In the genomic region with DNA sequence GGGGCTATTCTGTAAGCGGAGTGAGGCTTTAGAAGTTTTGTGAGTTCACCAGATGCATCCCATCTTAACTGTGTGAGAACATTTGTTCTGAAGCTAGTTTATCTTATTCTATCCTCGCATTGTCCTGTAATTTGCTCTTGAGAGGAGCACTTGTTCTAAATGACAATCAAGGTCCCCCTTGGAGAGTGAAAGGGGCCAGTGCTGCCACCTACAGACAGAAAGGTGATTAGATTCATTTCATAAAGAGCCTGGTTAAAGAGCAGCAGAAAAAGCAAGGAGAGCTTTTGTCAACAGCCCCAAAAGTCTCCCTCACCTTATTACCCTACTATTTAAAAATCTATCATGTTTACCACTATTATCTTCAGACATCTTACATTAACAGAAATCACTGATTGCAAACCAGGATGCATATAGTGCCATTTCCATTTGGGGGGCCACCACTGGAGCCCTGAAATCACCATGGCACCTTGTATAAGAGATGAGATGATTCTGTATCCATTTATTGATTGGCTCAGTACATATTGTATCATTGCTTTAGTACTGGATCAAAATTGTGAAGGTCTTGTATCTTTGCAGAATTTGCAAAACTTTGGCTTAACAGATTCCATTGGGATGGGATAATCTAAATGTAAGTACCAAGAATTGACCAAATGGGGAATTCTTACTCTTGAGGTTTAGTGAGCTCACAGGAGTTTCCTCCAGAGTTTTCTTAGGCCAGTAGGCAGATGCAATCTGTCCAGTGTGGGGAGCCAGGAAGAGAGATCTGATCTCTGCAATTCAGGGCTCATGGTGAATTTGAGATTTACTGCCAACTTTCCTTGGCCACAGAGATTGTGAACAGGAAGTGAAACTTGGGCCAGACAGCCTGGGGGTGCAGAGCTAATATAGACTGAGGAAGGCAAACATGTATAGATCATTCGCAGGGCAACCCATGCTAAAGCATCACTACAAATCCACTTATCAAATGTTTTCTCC, we compare ENCODE assay signal across 8 cellular contexts.
DNase-seq lines count a peak whose midpoint lies in the region; ATAC-seq and TF ChIP-seq lines count a peak whose summit lies in the region.

No MANE protein-coding gene starts in this region.

- H3K27ac ChIP-seq in SJSA1 = no peak overlapping the region
- H3K27ac ChIP-seq in esophagus muscularis mucosa (replicated peaks in 1 of 4) = no peak overlapping the region
- no peak overlapping the region for H3K27ac ChIP-seq in naive thymus-derived CD4-positive, alpha-beta T cell (ENCODE audit: low read depth, low read length)

- peak; percentile 37 for DNase-seq in NK-92 treated with Interleukin-12 subunit alpha and Interleukin-12 subunit beta, amount 100 ng/mL, for 24 hours (lab: John Stamatoyannopoulos, UW)
- DNase-seq in NK-92 (lab: John Stamatoyannopoulos, UW; ENCODE audit: unreplicated experiment) (no peak), M059J (ENCODE audit: low read depth) (peak; percentile 32), SJSA1 (ENCODE audit: low read depth in 1 of 2, low spot score in 2 of 2) (peak; percentile 56 to 61), esophagus muscularis mucosa (ENCODE audit: extremely low spot score) (no peak), GOT3 (lab: John Stamatoyannopoulos, UW) (no peak)
- DNase-seq in naive thymus-derived CD4-positive, alpha-beta T cell = no peak

- H3K4me3 Mint-ChIP-seq in naive thymus-derived CD4-positive, alpha-beta T cell = no peak overlapping the region

- peak; percentile 59 to 73 (median 70) for TF ChIP-seq CTCF in esophagus muscularis mucosa (IDR thresholded peaks at IDR 0.05)

- H3K4me3 ChIP-seq in SJSA1 (no peak overlapping the region), esophagus muscularis mucosa (no peak overlapping the region)
- H3K4me3 ChIP-seq in naive thymus-derived CD4-positive, alpha-beta T cell (ENCODE audit: low read length) = no peak overlapping the region

- POLR2A ChIA-PET in naive thymus-derived CD4-positive, alpha-beta T cell (lab: Charles Lee) = interaction anchor here (0.6 kb wide), 1 partner anchor 47 kb away, joined by 3 read pairs; no protein-coding TSS in a partner anchor

- peaks cover 0 to 11% (median 7%) of the 10 kb centered on the region in 5 donors for H3K27me3 Mint-ChIP-seq in naive thymus-derived CD4-positive, alpha-beta T cell

- H3K4me1 ChIP-seq in SJSA1 (replicated peaks) (peaks cover 1% of the 10 kb centered on the region), esophagus muscularis mucosa (peaks cover 0 to 20% (median 9%) of the 10 kb centered on the region in 4 donors)
- no peaks in the 10 kb centered on the region for H3K4me1 ChIP-seq in naive thymus-derived CD4-positive, alpha-beta T cell (ENCODE audit: control insufficient read depth in 2 of 2, insufficient read depth in 2 of 2, low read length in 2 of 2)

- intact Hi-C loops in esophagus muscularis mucosa (cut with DNase I) = loop anchor here (5.0 kb wide), 2 partner anchors 64 to 324 kb away; partner anchors contain the start of gene TRABD2B
- intact Hi-C loops in naive thymus-derived CD4-positive, alpha-beta T cell (cut with micrococcal nuclease) = loop anchor here in 1 of 2 donors (5.0 kb wide), 1 partner anchor 64 kb away; the partner anchor contains the start of gene TRABD2B

- no peak for TF ChIP-seq POLR2A in esophagus muscularis mucosa (IDR thresholded peaks at IDR 0.05; ENCODE audit: low read depth)

- no peaks in the 10 kb centered on the region for H3K9me3 Mint-ChIP-seq in naive thymus-derived CD4-positive, alpha-beta T cell

- H3K36me3 ChIP-seq in SJSA1 (no peaks in the 10 kb centered on the region), esophagus muscularis mucosa (no peaks in the 10 kb centered on the region)
- H3K36me3 ChIP-seq in naive thymus-derived CD4-positive, alpha-beta T cell (ENCODE audit: control insufficient read depth in 2 of 3, insufficient read depth in 3 of 3, low read length in 3 of 3) = no peaks in the 10 kb centered on the region

- 0 out of 2 replicates have a peak, but pooled peaks cover 3% of the 10 kb centered on the region for H3K27me3 ChIP-seq in SJSA1 (replicated peaks)
- H3K27me3 ChIP-seq in esophagus muscularis mucosa = no peaks in the 10 kb centered on the region
- H3K27me3 ChIP-seq in naive thymus-derived CD4-positive, alpha-beta T cell (ENCODE audit: control insufficient read depth in 2 of 2, insufficient read depth in 2 of 2, low read length in 2 of 2) = no peaks in the 10 kb centered on the region

- ATAC-seq in GM21737 (IDR thresholded peaks at IDR 0.05; ENCODE audit: unreplicated experiment) = peak; percentile 67
- peak; percentile 32 for ATAC-seq in naive thymus-derived CD4-positive, alpha-beta T cell

- H3K9me3 ChIP-seq in SJSA1 (replicated peaks) (no peaks in the 10 kb centered on the region), esophagus muscularis mucosa (no peaks in the 10 kb centered on the region)
- H3K9me3 ChIP-seq in naive thymus-derived CD4-positive, alpha-beta T cell (ENCODE audit: control insufficient read depth in 2 of 3, low read length in 3 of 3) = no peaks in the 10 kb centered on the region

- WGBS in esophagus muscularis mucosa = 51% methylated on average over 3 of the region's 3 CpGs

- CTCF ChIA-PET in naive thymus-derived CD4-positive, alpha-beta T cell (lab: Charles Lee) = no interaction called here

- H3K27ac Mint-ChIP-seq in naive thymus-derived CD4-positive, alpha-beta T cell = no peak overlapping the region

- no peaks in the 10 kb centered on the region for H3K4me1 Mint-ChIP-seq in naive thymus-derived CD4-positive, alpha-beta T cell

- TF ChIP-seq EP300 in esophagus muscularis mucosa (IDR thresholded peaks at IDR 0.05) = no peak

- H3K36me3 Mint-ChIP-seq in naive thymus-derived CD4-positive, alpha-beta T cell = no peaks in the 10 kb centered on the region

Comparison
In these comparisons a context has a peak if more than half of its experiments do, and no peak if none do; other contexts are left out.
1. DNase-seq: peak in NK-92 treated with Interleukin-12 subunit alpha and Interleukin-12 subunit beta, amount 100 ng/mL, for 24 hours (single experiment), M059J (single experiment) and SJSA1 (2 of 2); none in NK-92 (single experiment), esophagus muscularis mucosa (single experiment), naive thymus-derived CD4-positive, alpha-beta T cell (0 of 9) and GOT3 (single experiment).